In genomic region chr19:54115071-54116063, GRCh38 we compare ENCODE assay signal across 8 cellular contexts.
DNase-seq lines count a peak whose midpoint lies in the region; ATAC-seq lines count a peak whose summit lies in the region.

Gene PRPF31 (plus strand): TSS chr19:54115754. CDS start chr19:54118279, 2,525 bp downstream.
Gene TFPT (minus strand): TSS chr19:54115657. CDS start chr19:54115269, 388 bp downstream.

- peak; percentile 98 for DNase-seq in AG08396 (ENCODE audit: low spot score)
- DNase-seq in NCI-H345 treated with DMSO at 0.1 percent for 48 hours (lab: John Stamatoyannopoulos, UW; ENCODE audit: unreplicated experiment) = peak; percentile 86
- peak; percentile 86 to 95 (median 88) for DNase-seq in activated CD4-positive, CD25-positive, alpha-beta regulatory T cell (lab: John Stamatoyannopoulos, UW)
- peak; percentile 97 for DNase-seq in central memory CD4-positive, alpha-beta T cell
- peak; percentile 99 for DNase-seq in iris pigment epithelial cell (ENCODE audit: low read depth)
- DNase-seq in stimulated activated CD4-positive, alpha-beta T cell treated with anti-CD3 and anti-CD28 coated beads, Interleukin-12 subunit alpha, Interleukin-12 subunit beta, amount 100 ng/mL, for 24 hours (ENCODE audit: low read depth in 2 of 2) = peak; percentile 94 to 97

- ATAC-seq in GM19023 (IDR thresholded peaks at IDR 0.05; ENCODE audit: unreplicated experiment) = peak; percentile 77
- peak; percentile 88 for ATAC-seq in HG03280 (IDR thresholded peaks at IDR 0.05; ENCODE audit: unreplicated experiment)

Comparison
In these comparisons a context has a peak if more than half of its experiments do, and no peak if none do; other contexts are left out.
1. Peak in every context shown above with its lines: DNase-seq and ATAC-seq.